Comparison of ENCODE assay signal across 10 cellular contexts in the genomic region with DNA sequence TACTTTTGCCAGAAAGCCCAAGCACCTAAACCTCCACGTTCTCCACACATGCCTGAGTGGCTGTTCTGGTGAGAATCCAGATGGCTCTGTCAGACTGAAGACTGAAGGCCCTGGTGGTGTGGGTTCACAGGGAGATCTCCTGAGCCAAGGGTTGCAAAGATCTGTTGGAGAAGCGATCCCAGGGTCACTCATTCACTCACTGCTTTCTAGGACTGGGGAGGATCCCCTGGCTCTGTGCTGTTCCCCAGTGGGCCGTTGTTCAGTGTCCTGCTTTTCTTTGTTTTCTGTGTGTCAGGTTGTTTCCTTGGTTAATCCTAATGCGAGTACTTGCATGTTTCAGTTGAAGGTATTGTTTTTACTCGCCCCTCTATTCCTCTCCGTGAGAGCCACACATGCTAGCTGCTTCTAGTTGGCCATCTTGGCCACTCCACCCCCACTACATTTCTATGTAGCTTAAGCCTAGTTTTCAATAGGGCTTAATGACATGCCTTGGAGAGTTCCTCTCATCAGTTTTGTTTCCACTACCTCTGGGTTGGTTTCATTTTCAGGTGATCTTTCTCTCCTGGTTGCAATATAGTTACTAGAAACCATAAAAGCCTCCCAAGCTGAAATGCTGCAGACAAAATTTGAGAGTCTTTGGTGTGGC.
A peak's percentile ranks its signal among the peaks of the same experiment; 100 is the strongest.
DNase-seq lines count a peak whose midpoint lies in the region; ATAC-seq lines count a peak whose summit lies in the region.
"Had no signal": no experiment of that assay in that cellular context is flagged by ENCODE, and none has a peak within 500 bp of the region (broad histone marks: within the 10 kb centered on the region; RNA-seq: fewer than 3 reads in every experiment).

No MANE protein-coding gene starts in this region.

- no peaks in the 10 kb centered on the region for H3K36me3 Mint-ChIP-seq in activated T-cell treated with anti-CD3 and anti-CD28 coated beads, Interleukin-2, amount 50 U/mL, for 24 hours (ENCODE audit: low read depth)
- peaks cover 1% of the 10 kb centered on the region for H3K36me3 Mint-ChIP-seq in activated CD4-positive, alpha-beta memory T cell treated with anti-CD3 and anti-CD28 coated beads for 36 hours
- H3K36me3 Mint-ChIP-seq: brain had no signal

- no peak for DNase-seq in activated T-cell treated with anti-CD3 and anti-CD28 coated beads, Interleukin-2, amount 50 U/mL, for 24 hours
- no peak for DNase-seq in activated T-cell treated with anti-CD3 and anti-CD28 coated beads for 4 hours
- peak; percentile 53 for DNase-seq in activated CD4-positive, alpha-beta memory T cell treated with anti-CD3 and anti-CD28 coated beads for 36 hours
- peak; percentile 40 to 60 for DNase-seq in stimulated activated naive CD8-positive, alpha-beta T cell treated with anti-CD3 and anti-CD28 coated beads, Interleukin-15, amount 100 ng/mL, for 72 hours
- no peak for DNase-seq in DMS79 treated with DMSO at 0.1 percent for 48 hours (lab: John Stamatoyannopoulos, UW)
- DNase-seq in Right ventricle myocardium inferior (ENCODE audit: missing footprints), result no peak
- DNase-seq in C1 segment of cervical spinal cord (lab: John Stamatoyannopoulos, UW), result no peak
- DNase-seq: NCI-H2029 had no signal

- CTCF ChIA-PET in activated CD4-positive, alpha-beta memory T cell treated with anti-CD3 and anti-CD28 coated beads for 36 hours (lab: Charles Lee), result interaction anchor here (0.5 to 1.2 kb wide), 3 partner anchors 34 to 157 kb away, joined by 3 to 5 read pairs (median 3); no protein-coding TSS in a partner anchor

- intact Hi-C loops in activated CD4-positive, alpha-beta memory T cell treated with anti-CD3 and anti-CD28 coated beads for 36 hours (cut with micrococcal nuclease), result loop anchor here (1.0 kb wide), 3 partner anchors 32 to 144 kb away; no protein-coding TSS in a partner anchor
- intact Hi-C loops in Right ventricle myocardium inferior (cut with DNase I), result no loop called here

- H3K27ac Mint-ChIP-seq in activated T-cell treated with anti-CD3 and anti-CD28 coated beads, Interleukin-2, amount 50 U/mL, for 24 hours, result peak overlapping the region; percentile 92
- peak overlapping the region; percentile 87 for H3K27ac Mint-ChIP-seq in activated CD4-positive, alpha-beta memory T cell treated with anti-CD3 and anti-CD28 coated beads for 36 hours
- H3K27ac Mint-ChIP-seq in stimulated activated naive CD8-positive, alpha-beta T cell treated with anti-CD3 and anti-CD28 coated beads, Interleukin-15, amount 100 ng/mL, for 72 hours, result peak overlapping the region; percentile 95 to 98
- H3K27ac Mint-ChIP-seq: brain had no signal

- H3K4me1 Mint-ChIP-seq in activated T-cell treated with anti-CD3 and anti-CD28 coated beads, Interleukin-2, amount 50 U/mL, for 24 hours (ENCODE audit: low read depth), result peaks cover 73% of the 10 kb centered on the region
- peaks cover 47% of the 10 kb centered on the region for H3K4me1 Mint-ChIP-seq in activated CD4-positive, alpha-beta memory T cell treated with anti-CD3 and anti-CD28 coated beads for 36 hours (ENCODE audit: low read depth)
- H3K4me1 Mint-ChIP-seq in stimulated activated naive CD8-positive, alpha-beta T cell treated with anti-CD3 and anti-CD28 coated beads, Interleukin-15, amount 100 ng/mL, for 72 hours, result peaks cover 96% of the 10 kb centered on the region

- H3K4me3 Mint-ChIP-seq in activated T-cell treated with anti-CD3 and anti-CD28 coated beads, Interleukin-2, amount 50 U/mL, for 24 hours, result peak overlapping the region; percentile 35
- H3K4me3 Mint-ChIP-seq in activated CD4-positive, alpha-beta memory T cell treated with anti-CD3 and anti-CD28 coated beads for 36 hours, result peak overlapping the region; percentile 21
- H3K4me3 Mint-ChIP-seq in stimulated activated naive CD8-positive, alpha-beta T cell treated with anti-CD3 and anti-CD28 coated beads, Interleukin-15, amount 100 ng/mL, for 72 hours, result peak overlapping the region; percentile 70 to 75
- H3K4me3 Mint-ChIP-seq: brain had no signal

- H3K9me3 Mint-ChIP-seq in activated T-cell treated with anti-CD3 and anti-CD28 coated beads, Interleukin-2, amount 50 U/mL, for 24 hours, result no peaks in the 10 kb centered on the region
- no peaks in the 10 kb centered on the region for H3K9me3 Mint-ChIP-seq in activated CD4-positive, alpha-beta memory T cell treated with anti-CD3 and anti-CD28 coated beads for 36 hours
- H3K9me3 Mint-ChIP-seq in stimulated activated naive CD8-positive, alpha-beta T cell treated with anti-CD3 and anti-CD28 coated beads, Interleukin-15, amount 100 ng/mL, for 72 hours, result peaks cover 8 to 12% of the 10 kb centered on the region in 2 donors

- POLR2A ChIA-PET in activated CD4-positive, alpha-beta memory T cell treated with anti-CD3 and anti-CD28 coated beads for 36 hours (lab: Charles Lee), result no interaction called here

- ATAC-seq in HG02885 (IDR thresholded peaks at IDR 0.05; ENCODE audit: poor library complexity, unreplicated experiment) (peak; percentile 97), Right ventricle myocardium inferior (no peak)
- peak; percentile 98 for ATAC-seq in stimulated activated naive CD8-positive, alpha-beta T cell treated with anti-CD3 and anti-CD28 coated beads, Interleukin-15, amount 100 ng/mL, for 72 hours

- H3K27me3 Mint-ChIP-seq in activated T-cell treated with anti-CD3 and anti-CD28 coated beads, Interleukin-2, amount 50 U/mL, for 24 hours, result no peaks in the 10 kb centered on the region
- H3K27me3 Mint-ChIP-seq in activated CD4-positive, alpha-beta memory T cell treated with anti-CD3 and anti-CD28 coated beads for 36 hours, result no peaks in the 10 kb centered on the region
- H3K27me3 Mint-ChIP-seq in stimulated activated naive CD8-positive, alpha-beta T cell treated with anti-CD3 and anti-CD28 coated beads, Interleukin-15, amount 100 ng/mL, for 72 hours, result no peaks in the 10 kb centered on the region

Comparison
In these comparisons a context has a peak if more than half of its experiments do, and no peak if none do; other contexts are left out.
1. DNase-seq: peak in activated CD4-positive, alpha-beta memory T cell treated with anti-CD3 and anti-CD28 coated beads for 36 hours (single experiment) and stimulated activated naive CD8-positive, alpha-beta T cell treated with anti-CD3 and anti-CD28 coated beads, Interleukin-15, amount 100 ng/mL, for 72 hours (2 of 2); none in activated T-cell treated with anti-CD3 and anti-CD28 coated beads, Interleukin-2, amount 50 U/mL, for 24 hours (single experiment), activated T-cell treated with anti-CD3 and anti-CD28 coated beads for 4 hours (single experiment), DMS79 treated with DMSO at 0.1 percent for 48 hours (single experiment), Right ventricle myocardium inferior (single experiment) and C1 segment of cervical spinal cord (0 of 14).
2. H3K4me3 Mint-ChIP-seq: peak in every context shown above with its lines; median percentile 72 in stimulated activated naive CD8-positive, alpha-beta T cell treated with anti-CD3 and anti-CD28 coated beads, Interleukin-15, amount 100 ng/mL, for 72 hours; 35 in activated T-cell treated with anti-CD3 and anti-CD28 coated beads, Interleukin-2, amount 50 U/mL, for 24 hours; 21 in activated CD4-positive, alpha-beta memory T cell treated with anti-CD3 and anti-CD28 coated beads for 36 hours.
3. Peak in every context shown above with its lines, with median percentiles within 50 percentile points of each other: H3K27ac Mint-ChIP-seq.